ENCODE assay signal across 11 cellular contexts in the genomic region with DNA sequence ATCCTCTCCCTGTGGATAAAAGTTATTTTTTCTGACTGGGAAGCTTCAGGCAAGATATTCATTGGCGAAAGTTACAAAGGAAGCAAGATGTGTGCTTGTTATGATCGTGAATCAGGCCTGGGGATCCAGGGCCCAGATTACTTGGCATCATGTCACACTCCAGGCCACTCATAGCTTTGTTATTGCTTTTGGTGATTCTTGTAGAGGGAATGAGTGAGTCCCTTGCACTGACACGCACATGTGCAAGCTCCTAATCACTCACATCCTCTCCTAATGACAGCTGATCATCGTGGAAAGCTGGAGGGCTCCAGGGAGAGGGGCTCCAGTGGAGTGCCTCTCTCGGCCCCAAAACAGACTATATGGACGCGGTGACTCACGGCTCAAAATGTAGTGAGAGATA.
DNase-seq lines count a peak whose midpoint lies in the region; ATAC-seq and TF ChIP-seq lines count a peak whose summit lies in the region.
"Had no signal": no experiment of that assay in that cellular context is flagged by ENCODE, and none has a peak within 500 bp of the region (broad histone marks: within the 10 kb centered on the region; RNA-seq: fewer than 3 reads in every experiment).

No MANE protein-coding gene starts in this region.

- 0 to 1% methylated on average over 8 of the region's 8 CpGs for WGBS in GM23248 (ENCODE audit: low coverage in 1 of 2, low lambda C conversion rate in 2 of 2, missing lambda C conversion rate in 2 of 2), 2 experiments
- WGBS in heart left ventricle, 4 donors: 63 to 70% (median 66%) methylated on average over 8 of the region's 8 CpGs

- H3K9ac ChIP-seq in GM23248 (peak overlapping the region; percentile 60), skeletal muscle tissue (ENCODE audit: low read depth in 1 of 3, low read length in 3 of 3) (peak overlapping the region in 1 of 3 donors; percentile 4)

- no peaks in the 10 kb centered on the region for H3K27me3 ChIP-seq in GM23248 (replicated peaks; ENCODE audit: insufficient read depth)
- no peaks in the 10 kb centered on the region for H3K27me3 ChIP-seq in ascending aorta
- H3K27me3 ChIP-seq in heart left ventricle: no peaks in the 10 kb centered on the region
- H3K27me3 ChIP-seq in skeletal muscle tissue (ENCODE audit: control insufficient read depth in 3 of 3, insufficient read depth in 3 of 3, low read length in 3 of 3): no peaks in the 10 kb centered on the region

- no peak for TF ChIP-seq CTCF in ascending aorta (IDR thresholded peaks at IDR 0.05)
- TF ChIP-seq CTCF in heart left ventricle (IDR thresholded peaks at IDR 0.05): no peak

- no peaks in the 10 kb centered on the region for H3K36me3 ChIP-seq in GM23248 (ENCODE audit: low read depth)
- no peaks in the 10 kb centered on the region for H3K36me3 ChIP-seq in ascending aorta
- H3K36me3 ChIP-seq in heart left ventricle: no peaks in the 10 kb centered on the region
- no peaks in the 10 kb centered on the region for H3K36me3 ChIP-seq in skeletal muscle tissue (ENCODE audit: control insufficient read depth in 3 of 3, insufficient read depth in 3 of 3, low read length in 3 of 3)

- H3K27ac ChIP-seq in GM23248 (peak overlapping the region; percentile 87), ascending aorta (peak overlapping the region; percentile 62 to 64), heart left ventricle (peak overlapping the region in 8 of 12 donors; percentile 0 to 50 (median 12)), skeletal muscle tissue (ENCODE audit: low read depth, low read length) (peak overlapping the region; percentile 21)

- no peak for TF ChIP-seq POLR2A in heart left ventricle (IDR thresholded peaks at IDR 0.05)

- H3K4me3 ChIP-seq in GM23248 (no peak overlapping the region), ascending aorta (no peak overlapping the region), heart left ventricle (no peak overlapping the region), skeletal muscle tissue (ENCODE audit: low read length in 3 of 3) (no peak overlapping the region)

- H3K4me2 ChIP-seq in GM23248 (ENCODE audit: unreplicated experiment): peak overlapping the region; percentile 58

- no peaks in the 10 kb centered on the region for H3K79me2 ChIP-seq in GM23248 (ENCODE audit: insufficient read depth)

- in situ Hi-C loops in GM23248 (cut with MboI): no loop called here

- ATAC-seq in heart left ventricle: peak; percentile 47 to 71 (median 55)
- ATAC-seq in GM21723 (IDR thresholded peaks at IDR 0.05; ENCODE audit: unreplicated experiment): no peak

- H3K4me1 ChIP-seq in GM23248 (ENCODE audit: insufficient read depth) (peaks cover 54% of the 10 kb centered on the region), ascending aorta (peaks cover 4 to 24% of the 10 kb centered on the region in 2 donors), heart left ventricle (peaks cover 0 to 28% (median 4%) of the 10 kb centered on the region in 12 donors), skeletal muscle tissue (ENCODE audit: control insufficient read depth in 3 of 3, insufficient read depth in 3 of 3, low read length in 3 of 3) (peaks cover 21 to 30% (median 28%) of the 10 kb centered on the region in 3 donors)

- no peaks in the 10 kb centered on the region for H4K20me1 ChIP-seq in GM23248 (ENCODE audit: insufficient read depth)

- no peaks in the 10 kb centered on the region for H3K9me3 ChIP-seq in GM23248 (ENCODE audit: low read depth)
- H3K9me3 ChIP-seq in ascending aorta: no peaks in the 10 kb centered on the region
- no peaks in the 10 kb centered on the region for H3K9me3 ChIP-seq in heart left ventricle
- H3K9me3 ChIP-seq in skeletal muscle tissue (ENCODE audit: control insufficient read depth in 3 of 3, low read length in 3 of 3): no peaks in the 10 kb centered on the region

- intact Hi-C loops in ascending aorta (cut with DNase I) (loop anchor here (2.0 kb wide), 1 partner anchor 23 kb away; no protein-coding TSS in a partner anchor), heart left ventricle (cut with DNase I) (no loop called here)

- no peaks in the 10 kb centered on the region; the same call in 1 of the 2 replicates for H3K9me2 ChIP-seq in GM23248 (ENCODE audit: insufficient read depth)

- DNase-seq in GM23248 (peak; percentile 97), ascending aorta (ENCODE audit: low spot score in 2 of 2) (peak in 1 of 2 donors; percentile 88), heart left ventricle (peak in 3 of 5 donors; percentile 16 to 37 (median 37)), SW 1271 (lab: John Stamatoyannopoulos, UW) (no peak)
- no peak for DNase-seq in activated naive CD4-positive, alpha-beta T cell treated with anti-CD3 and anti-CD28 coated beads, Interleukin-2, amount 50 U/mL, for 16 hours
- DNase-seq in activated CD4-positive, CD25-positive, alpha-beta regulatory T cell treated with anti-CD3 and anti-CD28 coated beads, Interleukin-2, amount 50 U/mL, for 72 hours: no peak
- DNase-seq: activated T-cell treated with anti-CD3 and anti-CD28 coated beads, Interleukin-2, amount 50 U/mL, for 1 hour; MM.1S; NCI-H748 treated with DMSO at 0.1 percent for 48 hours had no signal

- H3F3A ChIP-seq in GM23248 (ENCODE audit: insufficient read depth): peaks cover 51% of the 10 kb centered on the region

- H2AFZ ChIP-seq in GM23248: peak overlapping the region; percentile 36

Comparison
In these comparisons a context has a peak if more than half of its experiments do, and no peak if none do; other contexts are left out.
1. DNase-seq: peak in GM23248 (single experiment) and heart left ventricle (3 of 5); none in activated naive CD4-positive, alpha-beta T cell treated with anti-CD3 and anti-CD28 coated beads, Interleukin-2, amount 50 U/mL, for 16 hours (single experiment), SW 1271 (0 of 2) and activated CD4-positive, CD25-positive, alpha-beta regulatory T cell treated with anti-CD3 and anti-CD28 coated beads, Interleukin-2, amount 50 U/mL, for 72 hours (single experiment).
2. H3K27ac ChIP-seq: peak in every context shown above with its lines; median percentile 87 in GM23248; 63 in ascending aorta; 21 in skeletal muscle tissue; 12 in heart left ventricle.